ENCODE assay signal across 24 cellular contexts in genomic region chr3:37471425-37471824, GRCh38. TPM values are rescaled to one million over a fixed set of nuclear protein-coding genes. Genes with fewer than 3 reads are reported as not detected.
"Had no signal": no experiment of that assay in that cellular context is flagged by ENCODE, and none has a peak within 500 bp of the region (broad histone marks: within the 10 kb centered on the region; RNA-seq: fewer than 3 reads in every experiment).

No MANE protein-coding gene starts in this region.

- H3K9me3 ChIP-seq: colonic mucosa, esophagus muscularis mucosa, esophagus squamous epithelium, gastrocnemius medialis, gastroesophageal sphincter, heart left ventricle, heart right ventricle had no signal

- H3K4me3 ChIP-seq: colonic mucosa, coronary artery, dorsolateral prefrontal cortex, esophagus muscularis mucosa, esophagus squamous epithelium, gastrocnemius medialis, gastroesophageal sphincter, heart left ventricle, heart right ventricle had no signal

- H3K4me1 ChIP-seq: colonic mucosa, foreskin keratinocyte had no signal

- H3K36me3 ChIP-seq: colonic mucosa had no signal

- ATAC-seq: effector memory CD8-positive, alpha-beta T cell; esophagus mucosa; foreskin keratinocyte; gastrocnemius medialis; gastroesophageal sphincter; heart left ventricle; heart right ventricle had no signal

- DNase-seq: colonic mucosa; cortex of kidney; dermis blood vessel endothelial cell; dorsolateral prefrontal cortex; effector CD4-positive, alpha-beta T cell; effector CD8-positive, alpha-beta T cell; effector memory CD4-positive, alpha-beta T cell; effector memory CD8-positive, alpha-beta T cell; endodermal cell; erythroblast; esophagus squamous epithelium; foreskin fibroblast; foreskin keratinocyte; foreskin melanocyte; gastrocnemius medialis; glutamatergic neuron; head of caudate nucleus; heart left ventricle; heart right ventricle had no signal

- H3K27me3 ChIP-seq: colonic mucosa, dorsolateral prefrontal cortex, esophagus muscularis mucosa, esophagus squamous epithelium, gastrocnemius medialis, gastroesophageal sphincter, heart left ventricle, heart right ventricle had no signal

- H3K27ac ChIP-seq: colonic mucosa, coronary artery, dorsolateral prefrontal cortex, epithelial cell of prostate, esophagus muscularis mucosa, esophagus squamous epithelium, foreskin keratinocyte, gastrocnemius medialis, gastroesophageal sphincter, heart left ventricle, heart right ventricle had no signal

RNA-seq across cellular contexts. Expression of gene ITGA9, which starts 19.5 kb away (rescaled TPM):
- polyA plus RNA-seq: foreskin keratinocyte had no signal
